Comparison of ENCODE assay signal across 1 cellular context in the genomic region with DNA sequence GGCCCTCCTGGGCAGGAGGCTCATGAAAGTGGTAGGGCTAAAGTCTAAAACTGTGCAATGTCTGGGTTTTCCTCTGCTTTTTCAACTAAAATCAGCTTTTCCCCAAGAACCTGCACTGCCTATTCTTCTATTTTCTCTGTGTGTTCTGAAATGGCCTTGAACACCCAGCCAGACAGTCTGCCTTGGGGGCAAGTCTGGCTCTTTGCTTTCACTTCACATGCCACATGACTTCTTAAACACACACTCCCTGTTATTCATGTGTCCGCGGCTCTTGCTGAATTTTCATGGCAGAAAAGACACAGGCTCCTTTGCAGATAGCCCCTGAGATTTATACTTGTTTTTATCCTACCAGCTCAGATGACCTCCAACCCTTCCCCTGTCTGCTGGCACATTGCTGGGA.
TF ChIP-seq lines count a peak whose summit lies in the region.

No MANE protein-coding gene starts in this region.

TF ChIP-seq in HepG2, 621 proteins besides CTCF, POLR2A, EP300 and RAD21 (continued from another document and continues in another):
- no peak for TF ChIP-seq NFE2L2 (IDR thresholded peaks at IDR 0.05; ENCODE audit: low read length)
- TF ChIP-seq ZNF773 (CRISPR knock-in tag; IDR thresholded peaks at IDR 0.05; ENCODE audit: borderline replicate concordance), result no peak
- TF ChIP-seq ZNF232 (CRISPR knock-in tag; IDR thresholded peaks at IDR 0.05; ENCODE audit: borderline replicate concordance), result no peak
- TF ChIP-seq CBX2 (IDR thresholded peaks at IDR 0.05; ENCODE audit: low read depth, low read length), result no peak
- TF ChIP-seq CBX2 (CRISPR knock-in tag; IDR thresholded peaks at IDR 0.05; ENCODE audit: low read depth), result no peak
- TF ChIP-seq HDAC2 (CRISPR knock-in tag; IDR thresholded peaks at IDR 0.05), result no peak
- no peak for TF ChIP-seq YY1 (IDR thresholded peaks at IDR 0.05; ENCODE audit: insufficient read depth, insufficient replicate concordance, low read depth, low read length)
- TF ChIP-seq RELA (CRISPR knock-in tag; IDR thresholded peaks at IDR 0.05), result no peak
- TF ChIP-seq AHR (CRISPR knock-in tag; IDR thresholded peaks at IDR 0.05), result no peak
- TF ChIP-seq TAF1 (CRISPR knock-in tag; IDR thresholded peaks at IDR 0.05), result no peak
- no peak for TF ChIP-seq ZSCAN21 (CRISPR knock-in tag; IDR thresholded peaks at IDR 0.05; ENCODE audit: borderline replicate concordance)
- TF ChIP-seq, protein P1, sequence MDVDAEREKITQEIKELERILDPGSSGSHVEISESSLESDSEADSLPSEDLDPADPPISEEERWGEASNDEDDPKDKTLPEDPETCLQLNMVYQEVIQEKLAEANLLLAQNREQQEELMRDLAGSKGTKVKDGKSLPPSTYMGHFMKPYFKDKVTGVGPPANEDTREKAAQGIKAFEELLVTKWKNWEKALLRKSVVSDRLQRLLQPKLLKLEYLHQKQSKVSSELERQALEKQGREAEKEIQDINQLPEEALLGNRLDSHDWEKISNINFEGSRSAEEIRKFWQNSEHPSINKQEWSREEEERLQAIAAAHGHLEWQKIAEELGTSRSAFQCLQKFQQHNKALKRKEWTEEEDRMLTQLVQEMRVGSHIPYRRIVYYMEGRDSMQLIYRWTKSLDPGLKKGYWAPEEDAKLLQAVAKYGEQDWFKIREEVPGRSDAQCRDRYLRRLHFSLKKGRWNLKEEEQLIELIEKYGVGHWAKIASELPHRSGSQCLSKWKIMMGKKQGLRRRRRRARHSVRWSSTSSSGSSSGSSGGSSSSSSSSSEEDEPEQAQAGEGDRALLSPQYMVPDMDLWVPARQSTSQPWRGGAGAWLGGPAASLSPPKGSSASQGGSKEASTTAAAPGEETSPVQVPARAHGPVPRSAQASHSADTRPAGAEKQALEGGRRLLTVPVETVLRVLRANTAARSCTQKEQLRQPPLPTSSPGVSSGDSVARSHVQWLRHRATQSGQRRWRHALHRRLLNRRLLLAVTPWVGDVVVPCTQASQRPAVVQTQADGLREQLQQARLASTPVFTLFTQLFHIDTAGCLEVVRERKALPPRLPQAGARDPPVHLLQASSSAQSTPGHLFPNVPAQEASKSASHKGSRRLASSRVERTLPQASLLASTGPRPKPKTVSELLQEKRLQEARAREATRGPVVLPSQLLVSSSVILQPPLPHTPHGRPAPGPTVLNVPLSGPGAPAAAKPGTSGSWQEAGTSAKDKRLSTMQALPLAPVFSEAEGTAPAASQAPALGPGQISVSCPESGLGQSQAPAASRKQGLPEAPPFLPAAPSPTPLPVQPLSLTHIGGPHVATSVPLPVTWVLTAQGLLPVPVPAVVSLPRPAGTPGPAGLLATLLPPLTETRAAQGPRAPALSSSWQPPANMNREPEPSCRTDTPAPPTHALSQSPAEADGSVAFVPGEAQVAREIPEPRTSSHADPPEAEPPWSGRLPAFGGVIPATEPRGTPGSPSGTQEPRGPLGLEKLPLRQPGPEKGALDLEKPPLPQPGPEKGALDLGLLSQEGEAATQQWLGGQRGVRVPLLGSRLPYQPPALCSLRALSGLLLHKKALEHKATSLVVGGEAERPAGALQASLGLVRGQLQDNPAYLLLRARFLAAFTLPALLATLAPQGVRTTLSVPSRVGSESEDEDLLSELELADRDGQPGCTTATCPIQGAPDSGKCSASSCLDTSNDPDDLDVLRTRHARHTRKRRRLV (CRISPR knock-in tag; IDR thresholded peaks at IDR 0.05), result no peak
- TF ChIP-seq ZFY (CRISPR knock-in tag; IDR thresholded peaks at IDR 0.05), result no peak
- TF ChIP-seq ZNF367 (CRISPR knock-in tag; IDR thresholded peaks at IDR 0.05; ENCODE audit: borderline replicate concordance), result no peak
- TF ChIP-seq SOX5 (CRISPR knock-in tag; IDR thresholded peaks at IDR 0.05; ENCODE audit: borderline replicate concordance), result peak; percentile 16; the same call in 1 of the 2 replicates
- no peak for TF ChIP-seq PLSCR1 (CRISPR knock-in tag; IDR thresholded peaks at IDR 0.05; ENCODE audit: borderline replicate concordance)
- no peak for TF ChIP-seq ATF7-NPFF (CRISPR knock-in tag; IDR thresholded peaks at IDR 0.05; ENCODE audit: low read depth)
- TF ChIP-seq ZNF580 (CRISPR knock-in tag; IDR thresholded peaks at IDR 0.05; ENCODE audit: borderline replicate concordance, low read depth), result no peak
- TF ChIP-seq NFATC3 (CRISPR knock-in tag; IDR thresholded peaks at IDR 0.05), result no peak
- TF ChIP-seq, protein P2, sequence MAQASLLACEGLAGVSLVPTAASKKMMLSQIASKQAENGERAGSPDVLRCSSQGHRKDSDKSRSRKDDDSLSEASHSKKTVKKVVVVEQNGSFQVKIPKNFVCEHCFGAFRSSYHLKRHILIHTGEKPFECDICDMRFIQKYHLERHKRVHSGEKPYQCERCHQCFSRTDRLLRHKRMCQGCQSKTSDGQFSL (CRISPR knock-in tag; IDR thresholded peaks at IDR 0.05), result no peak
- no peak for TF ChIP-seq THAP7 (CRISPR knock-in tag; IDR thresholded peaks at IDR 0.05)
- TF ChIP-seq ZNF879 (CRISPR knock-in tag; IDR thresholded peaks at IDR 0.05), result no peak
- TF ChIP-seq RNF2 (conservative IDR thresholded peaks at IDR 0.05; ENCODE audit: low read depth), result no peak
- TF ChIP-seq, protein P3, sequence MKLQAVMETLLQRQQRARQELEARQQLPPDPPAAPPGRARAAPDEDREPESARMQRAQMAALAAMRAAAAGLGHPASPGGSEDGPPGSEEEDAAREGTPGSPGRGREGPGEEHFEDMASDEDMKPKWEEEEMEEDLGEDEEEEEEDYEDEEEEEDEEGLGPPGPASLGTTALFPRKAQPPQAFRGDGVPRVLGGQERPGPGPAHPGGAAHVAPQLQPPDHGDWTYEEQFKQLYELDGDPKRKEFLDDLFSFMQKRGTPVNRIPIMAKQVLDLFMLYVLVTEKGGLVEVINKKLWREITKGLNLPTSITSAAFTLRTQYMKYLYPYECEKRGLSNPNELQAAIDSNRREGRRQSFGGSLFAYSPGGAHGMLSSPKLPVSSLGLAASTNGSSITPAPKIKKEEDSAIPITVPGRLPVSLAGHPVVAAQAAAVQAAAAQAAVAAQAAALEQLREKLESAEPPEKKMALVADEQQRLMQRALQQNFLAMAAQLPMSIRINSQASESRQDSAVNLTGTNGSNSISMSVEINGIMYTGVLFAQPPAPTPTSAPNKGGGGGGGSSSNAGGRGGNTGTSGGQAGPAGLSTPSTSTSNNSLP (IDR thresholded peaks at IDR 0.05; ENCODE audit: low read depth, low read length), result no peak
- no peak for TF ChIP-seq AKNA (CRISPR knock-in tag; IDR thresholded peaks at IDR 0.05; ENCODE audit: borderline replicate concordance)
- TF ChIP-seq SMAD3 (CRISPR knock-in tag; IDR thresholded peaks at IDR 0.05), result no peak
- no peak for TF ChIP-seq THYN1 (CRISPR knock-in tag; IDR thresholded peaks at IDR 0.05; ENCODE audit: borderline replicate concordance, low read depth)
- no peak for TF ChIP-seq HNRNPUL1 (IDR thresholded peaks at IDR 0.05; ENCODE audit: low read depth, low read length)
- TF ChIP-seq ZNF883 (CRISPR knock-in tag; IDR thresholded peaks at IDR 0.05; ENCODE audit: not compliant biosample characterization), result no peak
- TF ChIP-seq, protein P4, sequence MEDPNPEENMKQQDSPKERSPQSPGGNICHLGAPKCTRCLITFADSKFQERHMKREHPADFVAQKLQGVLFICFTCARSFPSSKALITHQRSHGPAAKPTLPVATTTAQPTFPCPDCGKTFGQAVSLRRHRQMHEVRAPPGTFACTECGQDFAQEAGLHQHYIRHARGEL (CRISPR knock-in tag; IDR thresholded peaks at IDR 0.05), result no peak
- TF ChIP-seq REXO4 (CRISPR knock-in tag; IDR thresholded peaks at IDR 0.05; ENCODE audit: borderline replicate concordance), result no peak
- TF ChIP-seq ZNF549 (CRISPR knock-in tag; IDR thresholded peaks at IDR 0.05), result no peak
- TF ChIP-seq IRF1 (CRISPR knock-in tag; IDR thresholded peaks at IDR 0.05; ENCODE audit: low read depth), result no peak
- TF ChIP-seq HNF4A (CRISPR knock-in tag; IDR thresholded peaks at IDR 0.05), result peak; percentile 23; the same call in 1 of the 2 replicates
- TF ChIP-seq SKI (IDR thresholded peaks at IDR 0.05; ENCODE audit: partially characterized antibody), result peak; percentile 91
- TF ChIP-seq NRL (CRISPR knock-in tag; IDR thresholded peaks at IDR 0.05; ENCODE audit: borderline replicate concordance), result no peak
- TF ChIP-seq NFRKB (IDR thresholded peaks at IDR 0.05), result no peak
- TF ChIP-seq, protein P5, sequence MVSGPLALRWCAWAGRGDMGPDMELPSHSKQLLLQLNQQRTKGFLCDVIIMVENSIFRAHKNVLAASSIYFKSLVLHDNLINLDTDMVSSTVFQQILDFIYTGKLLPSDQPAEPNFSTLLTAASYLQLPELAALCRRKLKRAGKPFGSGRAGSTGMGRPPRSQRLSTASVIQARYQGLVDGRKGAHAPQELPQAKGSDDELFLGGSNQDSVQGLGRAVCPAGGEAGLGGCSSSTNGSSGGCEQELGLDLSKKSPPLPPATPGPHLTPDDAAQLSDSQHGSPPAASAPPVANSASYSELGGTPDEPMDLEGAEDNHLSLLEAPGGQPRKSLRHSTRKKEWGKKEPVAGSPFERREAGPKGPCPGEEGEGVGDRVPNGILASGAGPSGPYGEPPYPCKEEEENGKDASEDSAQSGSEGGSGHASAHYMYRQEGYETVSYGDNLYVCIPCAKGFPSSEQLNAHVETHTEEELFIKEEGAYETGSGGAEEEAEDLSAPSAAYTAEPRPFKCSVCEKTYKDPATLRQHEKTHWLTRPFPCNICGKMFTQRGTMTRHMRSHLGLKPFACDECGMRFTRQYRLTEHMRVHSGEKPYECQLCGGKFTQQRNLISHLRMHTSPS (CRISPR knock-in tag; IDR thresholded peaks at IDR 0.05; ENCODE audit: low read depth), result no peak
- no peak for TF ChIP-seq SMYD3 (CRISPR knock-in tag; IDR thresholded peaks at IDR 0.05)
- TF ChIP-seq ZNF567 (CRISPR knock-in tag; IDR thresholded peaks at IDR 0.05; ENCODE audit: borderline replicate concordance), result no peak
- TF ChIP-seq FOXP1 (IDR thresholded peaks at IDR 0.05), result no peak
- TF ChIP-seq FOXP1 (CRISPR knock-in tag; IDR thresholded peaks at IDR 0.05), result no peak
- TF ChIP-seq MXD3 (CRISPR knock-in tag; IDR thresholded peaks at IDR 0.05), result no peak
- TF ChIP-seq, protein P6, sequence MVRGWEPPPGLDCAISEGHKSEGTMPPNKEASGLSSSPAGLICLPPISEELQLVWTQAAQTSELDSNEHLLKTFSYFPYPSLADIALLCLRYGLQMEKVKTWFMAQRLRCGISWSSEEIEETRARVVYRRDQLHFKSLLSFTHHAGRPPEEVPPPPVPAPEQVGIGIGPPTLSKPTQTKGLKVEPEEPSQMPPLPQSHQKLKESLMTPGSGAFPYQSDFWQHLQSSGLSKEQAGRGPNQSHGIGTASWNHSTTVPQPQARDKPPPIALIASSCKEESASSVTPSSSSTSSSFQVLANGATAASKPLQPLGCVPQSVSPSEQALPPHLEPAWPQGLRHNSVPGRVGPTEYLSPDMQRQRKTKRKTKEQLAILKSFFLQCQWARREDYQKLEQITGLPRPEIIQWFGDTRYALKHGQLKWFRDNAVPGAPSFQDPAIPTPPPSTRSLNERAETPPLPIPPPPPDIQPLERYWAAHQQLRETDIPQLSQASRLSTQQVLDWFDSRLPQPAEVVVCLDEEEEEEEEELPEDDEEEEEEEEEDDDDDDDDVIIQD (CRISPR knock-in tag; IDR thresholded peaks at IDR 0.05; ENCODE audit: low read depth), result no peak
